In the genomic region with DNA sequence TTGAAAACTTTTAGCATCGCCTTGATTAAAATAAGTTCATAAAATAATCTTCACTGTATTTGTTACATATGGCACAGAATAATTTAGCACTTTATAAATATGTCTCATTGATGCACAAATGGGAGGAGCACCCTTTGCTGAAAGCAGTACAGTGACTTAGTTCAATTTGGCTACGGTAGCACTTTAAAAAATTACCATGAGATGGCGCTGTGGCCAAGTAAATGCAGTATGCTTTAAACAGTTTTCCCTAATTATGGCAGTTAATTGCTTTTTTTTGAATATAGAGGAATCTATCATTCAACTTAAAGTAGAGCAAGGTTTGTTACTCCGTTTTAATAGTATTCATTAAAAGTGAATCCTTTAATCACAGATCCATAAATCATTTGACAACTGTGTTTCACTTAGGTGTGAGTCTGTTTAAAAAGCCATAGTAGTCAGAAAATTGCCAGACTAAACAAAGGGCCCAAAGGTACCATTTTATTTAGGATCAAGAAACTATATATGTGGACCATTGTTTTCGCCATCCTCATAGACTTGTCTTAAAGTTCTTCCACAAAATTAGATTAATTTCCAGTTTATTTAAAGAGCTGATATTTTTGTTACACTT, we compare ENCODE assay signal across 8 cellular contexts. TPM values are rescaled to one million over a fixed set of nuclear protein-coding genes. Genes with fewer than 3 reads are reported as not detected.
DNase-seq lines count a peak whose midpoint lies in the region; ATAC-seq and TF ChIP-seq lines count a peak whose summit lies in the region.

No MANE protein-coding gene starts in this region.

- CTCF ChIA-PET in WTC11 (lab: Charles Lee): interaction anchor here (0.7 to 2.1 kb wide), 5 partner anchors 9 to 623 kb away, joined by 3 to 12 read pairs (median 3); no protein-coding TSS in a partner anchor

- H2BK120ac ChIP-seq in trophoblast cell (ENCODE audit: insufficient read depth, low read length, poor library complexity): no peak overlapping the region

- H3K14ac ChIP-seq in trophoblast cell (ENCODE audit: low read length): no peak overlapping the region

- H3K27me3 ChIP-seq in trophoblast cell (ENCODE audit: insufficient read depth, low read length): no peaks in the 10 kb centered on the region

- no CpG with 5 or more reads among the region's 5 CpGs for WGBS in trophoblast cell (ENCODE audit: extremely low coverage, insufficient coverage, insufficient read length)

- H3K4me2 ChIP-seq in trophoblast cell (ENCODE audit: low read length): no peak overlapping the region

- H3K79me1 ChIP-seq in trophoblast cell (ENCODE audit: low read length): no peaks in the 10 kb centered on the region

- no peak overlapping the region for H2AK5ac ChIP-seq in trophoblast cell (ENCODE audit: low read length)

- H3K36me3 Mint-ChIP-seq in WTC11: no peaks in the 10 kb centered on the region

- H3K18ac ChIP-seq in trophoblast cell (ENCODE audit: low read length): no peak overlapping the region

- POLR2A ChIA-PET in WTC11 (lab: Charles Lee): no interaction called here

- no peaks in the 10 kb centered on the region for H3K27me3 Mint-ChIP-seq in WTC11 (ENCODE audit: low read depth)

- DNase-seq in AML-193 (lab: John Stamatoyannopoulos, UW) (peak; percentile 57 to 77), NCI-H1694 (lab: John Stamatoyannopoulos, UW) (peak; percentile 54), WTC11 (ENCODE audit: low spot score) (peak; percentile 44), fibroblast of the conjunctiva (ENCODE audit: low read depth) (peak; percentile 23), trophoblast cell (peak; percentile 65 to 83), GM19238 (ENCODE audit: insufficient read length, low spot score) (no peak), UCSD-AML1 (lab: John Stamatoyannopoulos, UW; ENCODE audit: unreplicated experiment) (no peak)

- no peaks in the 10 kb centered on the region for H3K79me2 ChIP-seq in trophoblast cell (ENCODE audit: control insufficient read depth, insufficient read depth, low read length, poor library complexity)

- no peaks in the 10 kb centered on the region for H3K9me3 ChIP-seq in trophoblast cell (ENCODE audit: insufficient read depth, low read depth, low read length)

- H3K36me3 ChIP-seq in trophoblast cell (ENCODE audit: control insufficient read depth in 1 of 2, insufficient read depth in 2 of 2, low read length in 2 of 2): no peaks in the 10 kb centered on the region

- peak; percentile 62 for TF ChIP-seq CTCF in GM12872 (IDR thresholded peaks at IDR 0.05; ENCODE audit: insufficient read depth, low read depth, low read length)
- peak; percentile 74 for TF ChIP-seq CTCF in WTC11 (IDR thresholded peaks at IDR 0.05)

- ATAC-seq in WTC11: peak; percentile 62; the same call in 1 of the 2 replicates

- no peak overlapping the region for H3K4me3 ChIP-seq in trophoblast cell (ENCODE audit: low read depth, low read length)

- no peak overlapping the region for H4K8ac ChIP-seq in trophoblast cell (ENCODE audit: low read depth, low read length)

- H3K9me3 Mint-ChIP-seq in WTC11: peaks cover 8% of the 10 kb centered on the region

- no peak overlapping the region for H3K4me3 Mint-ChIP-seq in WTC11

- no peak overlapping the region for H4K12ac ChIP-seq in trophoblast cell (ENCODE audit: low read depth, low read length)

- no peak overlapping the region for H3K27ac ChIP-seq in trophoblast cell (ENCODE audit: low read depth, low read length)

- H3K4me1 ChIP-seq in trophoblast cell (ENCODE audit: control insufficient read depth in 1 of 2, insufficient read depth in 2 of 2, low read length in 2 of 2): no peaks in the 10 kb centered on the region

- no peak overlapping the region for H4K91ac ChIP-seq in trophoblast cell (ENCODE audit: low read depth, low read length)

- H3K4ac ChIP-seq in trophoblast cell (ENCODE audit: low read depth, low read length): no peak overlapping the region

- H2BK5ac ChIP-seq in trophoblast cell (ENCODE audit: low read depth, low read length, poor library complexity): no peak overlapping the region

- H3K4me1 Mint-ChIP-seq in WTC11: no peaks in the 10 kb centered on the region

- H3K27ac Mint-ChIP-seq in WTC11: no peak overlapping the region

- H3K9ac ChIP-seq in trophoblast cell (ENCODE audit: low read length): no peak overlapping the region

- H3K23ac ChIP-seq in trophoblast cell (ENCODE audit: low read length): no peak overlapping the region

- H2BK12ac ChIP-seq in trophoblast cell (ENCODE audit: low read length): no peak overlapping the region

- no peak overlapping the region for H2AFZ ChIP-seq in trophoblast cell (ENCODE audit: insufficient read depth, low read length, poor library complexity)

TF ChIP-seq in WTC11, 78 proteins besides CTCF, POLR2A, EP300 and RAD21:
- TF ChIP-seq NFYB (CRISPR knock-in tag; conservative IDR thresholded peaks at IDR 0.05; ENCODE audit: low read depth) (no peak), FOXK1 (CRISPR knock-in tag; IDR thresholded peaks at IDR 0.05) (no peak), TCF7 (CRISPR knock-in tag; IDR thresholded peaks at IDR 0.05; ENCODE audit: low read depth) (no peak), TEAD1 (CRISPR knock-in tag; IDR thresholded peaks at IDR 0.05) (no peak), NR1H2 (CRISPR knock-in tag; IDR thresholded peaks at IDR 0.05) (no peak), MYBL2 (CRISPR knock-in tag; IDR thresholded peaks at IDR 0.05) (no peak)
- TF ChIP-seq, protein P1, sequence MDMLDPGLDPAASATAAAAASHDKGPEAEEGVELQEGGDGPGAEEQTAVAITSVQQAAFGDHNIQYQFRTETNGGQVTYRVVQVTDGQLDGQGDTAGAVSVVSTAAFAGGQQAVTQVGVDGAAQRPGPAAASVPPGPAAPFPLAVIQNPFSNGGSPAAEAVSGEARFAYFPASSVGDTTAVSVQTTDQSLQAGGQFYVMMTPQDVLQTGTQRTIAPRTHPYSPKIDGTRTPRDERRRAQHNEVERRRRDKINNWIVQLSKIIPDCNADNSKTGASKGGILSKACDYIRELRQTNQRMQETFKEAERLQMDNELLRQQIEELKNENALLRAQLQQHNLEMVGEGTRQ (CRISPR knock-in tag; IDR thresholded peaks at IDR 0.05): no peak
- TF ChIP-seq, protein P2, sequence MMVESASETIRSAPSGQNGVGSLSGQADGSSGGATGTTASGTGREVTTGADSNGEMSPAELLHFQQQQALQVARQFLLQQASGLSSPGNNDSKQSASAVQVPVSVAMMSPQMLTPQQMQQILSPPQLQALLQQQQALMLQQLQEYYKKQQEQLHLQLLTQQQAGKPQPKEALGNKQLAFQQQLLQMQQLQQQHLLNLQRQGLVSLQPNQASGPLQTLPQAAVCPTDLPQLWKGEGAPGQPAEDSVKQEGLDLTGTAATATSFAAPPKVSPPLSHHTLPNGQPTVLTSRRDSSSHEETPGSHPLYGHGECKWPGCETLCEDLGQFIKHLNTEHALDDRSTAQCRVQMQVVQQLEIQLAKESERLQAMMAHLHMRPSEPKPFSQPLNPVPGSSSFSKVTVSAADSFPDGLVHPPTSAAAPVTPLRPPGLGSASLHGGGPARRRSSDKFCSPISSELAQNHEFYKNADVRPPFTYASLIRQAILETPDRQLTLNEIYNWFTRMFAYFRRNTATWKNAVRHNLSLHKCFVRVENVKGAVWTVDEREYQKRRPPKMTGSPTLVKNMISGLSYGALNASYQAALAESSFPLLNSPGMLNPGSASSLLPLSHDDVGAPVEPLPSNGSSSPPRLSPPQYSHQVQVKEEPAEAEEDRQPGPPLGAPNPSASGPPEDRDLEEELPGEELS (CRISPR knock-in tag; IDR thresholded peaks at IDR 0.05): no peak
- TF ChIP-seq, protein P3, sequence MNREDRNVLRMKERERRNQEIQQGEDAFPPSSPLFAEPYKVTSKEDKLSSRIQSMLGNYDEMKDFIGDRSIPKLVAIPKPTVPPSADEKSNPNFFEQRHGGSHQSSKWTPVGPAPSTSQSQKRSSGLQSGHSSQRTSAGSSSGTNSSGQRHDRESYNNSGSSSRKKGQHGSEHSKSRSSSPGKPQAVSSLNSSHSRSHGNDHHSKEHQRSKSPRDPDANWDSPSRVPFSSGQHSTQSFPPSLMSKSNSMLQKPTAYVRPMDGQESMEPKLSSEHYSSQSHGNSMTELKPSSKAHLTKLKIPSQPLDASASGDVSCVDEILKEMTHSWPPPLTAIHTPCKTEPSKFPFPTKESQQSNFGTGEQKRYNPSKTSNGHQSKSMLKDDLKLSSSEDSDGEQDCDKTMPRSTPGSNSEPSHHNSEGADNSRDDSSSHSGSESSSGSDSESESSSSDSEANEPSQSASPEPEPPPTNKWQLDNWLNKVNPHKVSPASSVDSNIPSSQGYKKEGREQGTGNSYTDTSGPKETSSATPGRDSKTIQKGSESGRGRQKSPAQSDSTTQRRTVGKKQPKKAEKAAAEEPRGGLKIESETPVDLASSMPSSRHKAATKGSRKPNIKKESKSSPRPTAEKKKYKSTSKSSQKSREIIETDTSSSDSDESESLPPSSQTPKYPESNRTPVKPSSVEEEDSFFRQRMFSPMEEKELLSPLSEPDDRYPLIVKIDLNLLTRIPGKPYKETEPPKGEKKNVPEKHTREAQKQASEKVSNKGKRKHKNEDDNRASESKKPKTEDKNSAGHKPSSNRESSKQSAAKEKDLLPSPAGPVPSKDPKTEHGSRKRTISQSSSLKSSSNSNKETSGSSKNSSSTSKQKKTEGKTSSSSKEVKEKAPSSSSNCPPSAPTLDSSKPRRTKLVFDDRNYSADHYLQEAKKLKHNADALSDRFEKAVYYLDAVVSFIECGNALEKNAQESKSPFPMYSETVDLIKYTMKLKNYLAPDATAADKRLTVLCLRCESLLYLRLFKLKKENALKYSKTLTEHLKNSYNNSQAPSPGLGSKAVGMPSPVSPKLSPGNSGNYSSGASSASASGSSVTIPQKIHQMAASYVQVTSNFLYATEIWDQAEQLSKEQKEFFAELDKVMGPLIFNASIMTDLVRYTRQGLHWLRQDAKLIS (CRISPR knock-in tag; IDR thresholded peaks at IDR 0.05; ENCODE audit: borderline replicate concordance): no peak
- TF ChIP-seq, protein P4, sequence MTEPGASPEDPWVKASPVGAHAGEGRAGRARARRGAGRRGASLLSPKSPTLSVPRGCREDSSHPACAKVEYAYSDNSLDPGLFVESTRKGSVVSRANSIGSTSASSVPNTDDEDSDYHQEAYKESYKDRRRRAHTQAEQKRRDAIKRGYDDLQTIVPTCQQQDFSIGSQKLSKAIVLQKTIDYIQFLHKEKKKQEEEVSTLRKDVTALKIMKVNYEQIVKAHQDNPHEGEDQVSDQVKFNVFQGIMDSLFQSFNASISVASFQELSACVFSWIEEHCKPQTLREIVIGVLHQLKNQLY (CRISPR knock-in tag; IDR thresholded peaks at IDR 0.05): no peak
- TF ChIP-seq, protein P5, sequence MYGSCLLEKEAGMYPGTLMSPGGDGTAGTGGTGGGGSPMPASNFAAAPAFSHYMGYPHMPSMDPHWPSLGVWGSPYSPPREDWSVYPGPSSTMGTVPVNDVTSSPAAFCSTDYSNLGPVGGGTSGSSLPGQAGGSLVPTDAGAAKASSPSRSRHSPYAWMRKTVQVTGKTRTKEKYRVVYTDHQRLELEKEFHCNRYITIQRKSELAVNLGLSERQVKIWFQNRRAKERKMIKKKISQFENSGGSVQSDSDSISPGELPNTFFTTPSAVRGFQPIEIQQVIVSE (CRISPR knock-in tag; IDR thresholded peaks at IDR 0.05; ENCODE audit: borderline replicate concordance): no peak

RNA-seq across cellular contexts. Expression of a gene that starts 34.7 kb away (rescaled TPM):
- 58.7 to 70.2 TPM (median 64.5 TPM) in 3 replicates for total RNA-seq in WTC11 (2021)
- polyA plus RNA-seq in trophoblast cell (2013): 51.7 and 53.0 TPM in 2 replicates

Comparison
In these comparisons a context has a peak if more than half of its experiments do, and no peak if none do; other contexts are left out.
1. DNase-seq: peak in AML-193 (2 of 2), NCI-H1694 (single experiment), WTC11 (single experiment), fibroblast of the conjunctiva (single experiment) and trophoblast cell (2 of 2); none in GM19238 (single experiment) and UCSD-AML1 (single experiment).